In the genomic region with DNA sequence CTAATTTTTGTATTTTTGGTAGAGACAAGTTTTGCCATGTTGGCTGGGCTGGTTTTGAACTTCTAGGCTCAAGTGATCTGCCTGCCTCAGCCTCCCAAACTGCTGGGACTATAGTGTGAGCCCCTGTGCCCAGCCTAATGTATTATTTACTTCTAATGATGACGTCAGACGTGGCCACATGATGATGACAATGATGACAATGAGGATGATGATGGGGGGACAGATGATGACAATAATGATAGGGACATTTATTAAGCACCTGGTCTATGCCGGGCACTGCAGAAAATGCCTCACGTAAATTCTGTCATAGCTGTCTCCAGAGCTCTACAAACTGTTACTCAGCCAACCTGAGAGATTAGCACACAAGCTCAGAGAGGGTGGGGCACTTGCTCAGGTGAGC, we compare ENCODE assay signal across 8 cellular contexts.
"Had no signal": no experiment of that assay in that cellular context is flagged by ENCODE, and none has a peak within 500 bp of the region (broad histone marks: within the 10 kb centered on the region; RNA-seq: fewer than 3 reads in every experiment).

No MANE protein-coding gene starts in this region.

- H3K4me2 ChIP-seq: KMS-11 had no signal

- H3K27ac ChIP-seq: HL-60, KMS-11 had no signal

- H3K27ac Mint-ChIP-seq: IgD-negative memory B cell had no signal

- DNase-seq: IMR-90, Karpas-422, KBM-7, KG1 had no signal

- H3K4me3 Mint-ChIP-seq: IgD-negative memory B cell had no signal

- H3K9me3 Mint-ChIP-seq: IgD-negative memory B cell had no signal

- H3K27me3 Mint-ChIP-seq: IgD-negative memory B cell had no signal

- H3K9ac ChIP-seq: KMS-11 had no signal

- H3K36me3 Mint-ChIP-seq: IgD-negative memory B cell had no signal

- FAIRE-seq: HTR-8/SVneo had no signal
